19 cellular contexts compared by ENCODE assay signal in genomic region chr4:180923476-180923875, GRCh38.
A peak's percentile ranks its signal among the peaks of the same experiment; 100 is the strongest.
DNase-seq lines count a peak whose midpoint lies in the region; ATAC-seq and TF ChIP-seq lines count a peak whose summit lies in the region.
"Had no signal": no experiment of that assay in that cellular context is flagged by ENCODE, and none has a peak within 500 bp of the region (broad histone marks: within the 10 kb centered on the region; RNA-seq: fewer than 3 reads in every experiment).

No MANE protein-coding gene starts in this region.

- H4K20me1 ChIP-seq in HCT116 (ENCODE audit: insufficient read depth), result no peaks in the 10 kb centered on the region

- ATAC-seq in HCT116, result no peak
- ATAC-seq: heart left ventricle had no signal

- no TSS peak for BruUV-seq in HCT116 (replicated peaks; lab: Mats Ljungman, UMichigan)

- no peak for TF ChIP-seq CTCF in AG04450 (IDR thresholded peaks at IDR 0.05; ENCODE audit: low read depth, low read length)
- no peak for TF ChIP-seq CTCF in HCT116 (IDR thresholded peaks at IDR 0.05 in 2 of 3, conservative IDR thresholded peaks at IDR 0.05 in 1 of 3; ENCODE audit: borderline replicate concordance in 1 of 3, insufficient read depth in 1 of 3, low read depth in 2 of 3, low read length in 2 of 3)
- no peak for TF ChIP-seq CTCF in astrocyte of the spinal cord (IDR thresholded peaks at IDR 0.05; ENCODE audit: low read depth, low read length)
- no peak for TF ChIP-seq CTCF in kidney epithelial cell (IDR thresholded peaks at IDR 0.05; ENCODE audit: insufficient read depth, low read length, poor library complexity, severe bottlenecking)
- no peak for TF ChIP-seq CTCF in coronary artery (IDR thresholded peaks at IDR 0.05)
- no peak for TF ChIP-seq CTCF in prostate gland (IDR thresholded peaks at IDR 0.05)

- DNase-seq in AG04450 (ENCODE audit: low read depth, low spot score), result peak; percentile 51
- no peak for DNase-seq in HCT116 (ENCODE audit: low read depth, low spot score)
- DNase-seq in astrocyte of the spinal cord (ENCODE audit: low read depth, low spot score), result peak; percentile 60
- DNase-seq in kidney epithelial cell (ENCODE audit: low read depth), result peak; percentile 54
- no peak for DNase-seq in middle frontal gyrus (ENCODE audit: extremely low spot score, low spot score)
- no peak for DNase-seq in coronary artery (ENCODE audit: low spot score)
- no peak for DNase-seq in RPMI8226
- DNase-seq in prostate gland (ENCODE audit: low spot score), result no peak
- DNase-seq: activated CD4-positive, alpha-beta T cell treated with anti-CD3 and anti-CD28 coated beads, Interleukin-2, amount 50 U/mL, for 4 hours; activated naive CD8-positive, alpha-beta T cell treated with anti-CD3 and anti-CD28 coated beads for 36 hours; activated T-cell treated with anti-CD3 and anti-CD28 coated beads, Interleukin-2, amount 50 U/mL, for 48 hours; HCEC 1CT; heart left ventricle; NCI-H2029 treated with DMSO at 0.1 percent for 48 hours; NCI-H526 treated with DMSO at 0.1 percent for 48 hours; OCI-M1; stomach had no signal

- TF ChIP-seq POLR2A in HCT116 (IDR thresholded peaks at IDR 0.05; ENCODE audit: borderline replicate concordance, extremely low read depth, insufficient read depth, insufficient read length) (no peak), prostate gland (IDR thresholded peaks at IDR 0.05) (no peak)

- no peaks in the 10 kb centered on the region for H3K9me2 ChIP-seq in HCT116 (ENCODE audit: insufficient read depth)

- H3K4me3 ChIP-seq in AG04450 (ENCODE audit: low read depth, low read length) (no peak overlapping the region), HCT116 (replicated peaks in 1 of 2; ENCODE audit: low read depth in 1 of 2, low read length in 2 of 2) (no peak overlapping the region), astrocyte of the spinal cord (ENCODE audit: low read depth, low read length) (no peak overlapping the region), kidney epithelial cell (ENCODE audit: low read depth, low read length) (no peak overlapping the region), coronary artery (no peak overlapping the region), prostate gland (no peak overlapping the region)
- H3K4me3 ChIP-seq: heart left ventricle, right atrium auricular region, SK-N-MC, stomach had no signal

- H3K36me3 ChIP-seq in HCT116 (ENCODE audit: control insufficient read depth in 1 of 2, insufficient read depth in 2 of 2, low read length in 2 of 2), result no peaks in the 10 kb centered on the region
- no peaks in the 10 kb centered on the region for H3K36me3 ChIP-seq in kidney epithelial cell (ENCODE audit: control insufficient read depth, insufficient read depth, low read length)
- no peaks in the 10 kb centered on the region for H3K36me3 ChIP-seq in prostate gland
- H3K36me3 ChIP-seq: heart left ventricle, right atrium auricular region, stomach had no signal

- H3K4me2 ChIP-seq in HCT116 (ENCODE audit: low read length), result no peak overlapping the region

- CTCF ChIA-PET in AG04450 (lab: Charles Lee) (interaction anchor here (0.6 to 1.4 kb wide), 3 partner anchors 15 to 258 kb away, joined by 3 to 6 read pairs (median 4); no protein-coding TSS in a partner anchor), HCT116 (lab: Charles Lee) (no interaction called here)

- no peak for TF ChIP-seq RAD21 in HCT116 (IDR thresholded peaks at IDR 0.05; ENCODE audit: low read depth)

- intact Hi-C loops in HCT116 (cut with micrococcal nuclease) (no loop called here), prostate gland (cut with DNase I) (no loop called here)

- H3K79me2 ChIP-seq in HCT116 (ENCODE audit: insufficient read depth, low read length), result no peaks in the 10 kb centered on the region

- in situ Hi-C loops in astrocyte of the spinal cord (cut with HindIII; ENCODE audit: low sequenced_read_pairs), result no loop called here

- H3K4me1 ChIP-seq in HCT116 (ENCODE audit: control insufficient read depth in 1 of 2, insufficient read depth in 2 of 2, low read length in 2 of 2) (no peaks in the 10 kb centered on the region), prostate gland (replicated peaks) (no peaks in the 10 kb centered on the region)
- H3K4me1 ChIP-seq: heart left ventricle, right atrium auricular region, stomach had no signal

- H3K27ac ChIP-seq in AG04450 (ENCODE audit: low read depth, low read length) (peak overlapping the region; percentile 54), HCT116 (ENCODE audit: low read depth, low read length) (no peak overlapping the region), coronary artery (no peak overlapping the region), prostate gland (no peak overlapping the region)
- H3K27ac ChIP-seq: heart left ventricle, right atrium auricular region, SK-N-MC, stomach had no signal

- POLR2A ChIA-PET in AG04450 (lab: Yijun Ruan, JAX), result no interaction called here
- POLR2A ChIA-PET in HCT116 (lab: Charles Lee), result no interaction called here

- H3K27me3 ChIP-seq in AG04450 (ENCODE audit: control insufficient read depth, insufficient read depth, low read length), result no peaks in the 10 kb centered on the region
- no peaks in the 10 kb centered on the region for H3K27me3 ChIP-seq in HCT116 (ENCODE audit: insufficient read depth, low read length)
- H3K27me3 ChIP-seq in kidney epithelial cell (ENCODE audit: control insufficient read depth, insufficient read depth, low read length), result no peaks in the 10 kb centered on the region
- H3K27me3 ChIP-seq in prostate gland (replicated peaks; ENCODE audit: insufficient read depth), result no peaks in the 10 kb centered on the region
- H3K27me3 ChIP-seq: heart left ventricle, right atrium auricular region, stomach had no signal

- H3K9ac ChIP-seq in HCT116 (ENCODE audit: low read length), result no peak overlapping the region

- H2AFZ ChIP-seq in HCT116 (ENCODE audit: low read depth, low read length, poor library complexity, severe bottlenecking), result no peak overlapping the region

- RAD21 ChIA-PET in HCT116 (lab: Charles Lee; ENCODE audit: low non-redundant PET in 1 of 2, low total read pairs in 2 of 2, uncharacterized antibody in 2 of 2, unreplicated experiment in 2 of 2), result no interaction called here

- no peaks in the 10 kb centered on the region for H3K9me3 ChIP-seq in AG04450 (ENCODE audit: control insufficient read depth, insufficient read depth, low read length)
- no peaks in the 10 kb centered on the region for H3K9me3 ChIP-seq in HCT116 (ENCODE audit: control insufficient read depth in 1 of 2, insufficient read depth in 1 of 2, low read depth in 1 of 2, low read length in 2 of 2)
- H3K9me3 ChIP-seq in prostate gland, result no peaks in the 10 kb centered on the region
- H3K9me3 ChIP-seq: right atrium auricular region, stomach had no signal

TF ChIP-seq in HCT116, 20 proteins besides CTCF, POLR2A, EP300 and RAD21:
- TF ChIP-seq SIN3A (IDR thresholded peaks at IDR 0.05; ENCODE audit: low read depth), result no peak
- TF ChIP-seq FOSL1 (IDR thresholded peaks at IDR 0.05; ENCODE audit: low read depth), result peak; percentile 17; the same call in 1 of the 2 replicates

Comparison
In these comparisons a context has a peak if more than half of its experiments do, and no peak if none do; other contexts are left out.
1. DNase-seq: peak in AG04450 (single experiment), astrocyte of the spinal cord (single experiment) and kidney epithelial cell (single experiment); none in HCT116 (single experiment), middle frontal gyrus (single experiment), coronary artery (single experiment), RPMI8226 (single experiment) and prostate gland (single experiment).